In genomic region chr5:150149618-150150017, GRCh38 we compare ENCODE assay signal across 22 cellular contexts. TPM values are rescaled to one million over a fixed set of nuclear protein-coding genes. Genes with fewer than 3 reads are reported as not detected.
DNase-seq lines count a peak whose midpoint lies in the region; ATAC-seq and TF ChIP-seq lines count a peak whose summit lies in the region.
"Had no signal": no experiment of that assay in that cellular context is flagged by ENCODE, and none has a peak within 500 bp of the region (broad histone marks: within the 10 kb centered on the region; RNA-seq: fewer than 3 reads in every experiment).

No MANE protein-coding gene starts in this region.

- no peak for TF ChIP-seq POLR2A in tibial nerve (IDR thresholded peaks at IDR 0.05)
- TF ChIP-seq POLR2A in GM18505 (IDR thresholded peaks at IDR 0.05; ENCODE audit: borderline replicate concordance, extremely low read depth, insufficient read depth, insufficient read length), result no peak

- H3K4me1 ChIP-seq in ascending aorta (peaks cover 42 to 81% of the 10 kb centered on the region in 2 donors), tibial nerve (peaks cover 0 to 95% (median 78%) of the 10 kb centered on the region in 4 donors)

- H3K27me3 ChIP-seq in ascending aorta (no peaks in the 10 kb centered on the region), tibial nerve (no peaks in the 10 kb centered on the region)

- peaks cover 77% of the 10 kb centered on the region for H3K4me1 Mint-ChIP-seq in activated CD8-positive, alpha-beta memory T cell treated with anti-CD3 and anti-CD28 coated beads, Interleukin-2, amount 10 ng/mL, durations not matched to agents 7 days and 5 days
- H3K4me1 Mint-ChIP-seq in natural killer cell, result peaks cover 58 to 68% of the 10 kb centered on the region in 2 donors

- H3K4me3 ChIP-seq in ascending aorta, result peak overlapping the region; percentile 7 to 40
- peak overlapping the region in 1 of 4 donors; percentile 70 for H3K4me3 ChIP-seq in tibial nerve
- H3K4me3 ChIP-seq: A549, GM23338 had no signal

- H3K27ac Mint-ChIP-seq in activated CD8-positive, alpha-beta memory T cell treated with anti-CD3 and anti-CD28 coated beads, Interleukin-2, amount 10 ng/mL, durations not matched to agents 7 days and 5 days, result peak overlapping the region; percentile 93
- H3K27ac Mint-ChIP-seq in natural killer cell, result peak overlapping the region; percentile 67 to 76

- TF ChIP-seq CTCF in ascending aorta (IDR thresholded peaks at IDR 0.05), result no peak
- no peak for TF ChIP-seq CTCF in natural killer cell (IDR thresholded peaks at IDR 0.05)
- no peak for TF ChIP-seq CTCF in tibial nerve (IDR thresholded peaks at IDR 0.05)

- peak overlapping the region; percentile 40 for H3K4me3 Mint-ChIP-seq in activated CD8-positive, alpha-beta memory T cell treated with anti-CD3 and anti-CD28 coated beads, Interleukin-2, amount 10 ng/mL, durations not matched to agents 7 days and 5 days
- peak overlapping the region; percentile 85 for H3K4me3 Mint-ChIP-seq in natural killer cell
- H3K4me3 Mint-ChIP-seq: CD4-positive, alpha-beta memory T cell; GM23338 had no signal

- no peak for TF ChIP-seq EP300 in tibial nerve (IDR thresholded peaks at IDR 0.05)

- peak; percentile 89 for DNase-seq in activated CD8-positive, alpha-beta memory T cell treated with anti-CD3 and anti-CD28 coated beads, Interleukin-2, amount 10 ng/mL, durations not matched to agents 7 days and 5 days
- no peak for DNase-seq in activated CD8-positive, alpha-beta memory T cell treated with anti-CD3 and anti-CD28 coated beads for 24 hours
- no peak for DNase-seq in ascending aorta (ENCODE audit: low spot score in 2 of 2)
- no peak for DNase-seq in natural killer cell
- DNase-seq in tibial nerve (ENCODE audit: low spot score in 2 of 2), result no peak
- no peak for DNase-seq in hepatic stellate cell (ENCODE audit: low spot score)
- no peak for DNase-seq in NCI-H446 treated with DMSO at 0.1 percent for 48 hours (lab: John Stamatoyannopoulos, UW)
- DNase-seq: activated CD4-positive, alpha-beta T cell treated with anti-CD3 and anti-CD28 coated beads, Interleukin-2, amount 50 U/mL, for 4 hours; activated effector memory CD4-positive, alpha-beta T cell treated with Interleukin-2 at 50 U/mL for 16 hours; CD4-positive, alpha-beta memory T cell; dermis blood vessel endothelial cell; EL; hippocampal formation; left colon; NCI-H187 treated with DMSO at 0.1 percent for 48 hours; NCI-H524; substantia nigra had no signal

- intact Hi-C loops in ascending aorta (cut with DNase I) (loop anchor here (10.0 kb wide), 2 partner anchors 445 to 635 kb away; no protein-coding TSS in a partner anchor), natural killer cell (cut with micrococcal nuclease) (no loop called here)

- peaks cover 6% of the 10 kb centered on the region for H3K27me3 Mint-ChIP-seq in activated CD8-positive, alpha-beta memory T cell treated with anti-CD3 and anti-CD28 coated beads, Interleukin-2, amount 10 ng/mL, durations not matched to agents 7 days and 5 days
- no peaks in the 10 kb centered on the region for H3K27me3 Mint-ChIP-seq in natural killer cell (ENCODE audit: low read depth in 2 of 2)

- H3K9me3 ChIP-seq in ascending aorta (no peaks in the 10 kb centered on the region), tibial nerve (no peaks in the 10 kb centered on the region)
- H3K9me3 ChIP-seq: A549 had no signal

- no peaks in the 10 kb centered on the region for H3K9me3 Mint-ChIP-seq in activated CD8-positive, alpha-beta memory T cell treated with anti-CD3 and anti-CD28 coated beads, Interleukin-2, amount 10 ng/mL, durations not matched to agents 7 days and 5 days (ENCODE audit: low read depth)
- no peaks in the 10 kb centered on the region for H3K9me3 Mint-ChIP-seq in natural killer cell
- H3K9me3 Mint-ChIP-seq: GM23338 had no signal

- CTCF ChIA-PET in activated CD8-positive, alpha-beta memory T cell treated with anti-CD3 and anti-CD28 coated beads, Interleukin-2, amount 10 ng/mL, durations not matched to agents 7 days and 5 days (lab: Charles Lee), result interaction anchor here (1.2 to 3.3 kb wide), 9 partner anchors 8 to 301 kb away, joined by 3 to 12 read pairs (median 5); no protein-coding TSS in a partner anchor

- peaks cover 35% of the 10 kb centered on the region for H3K36me3 Mint-ChIP-seq in activated CD8-positive, alpha-beta memory T cell treated with anti-CD3 and anti-CD28 coated beads, Interleukin-2, amount 10 ng/mL, durations not matched to agents 7 days and 5 days
- H3K36me3 Mint-ChIP-seq in natural killer cell, result no peaks in the 10 kb centered on the region
- H3K36me3 Mint-ChIP-seq: CD4-positive, alpha-beta memory T cell had no signal

- H3K36me3 ChIP-seq in ascending aorta, result peaks cover 3 to 20% of the 10 kb centered on the region in 2 donors
- H3K36me3 ChIP-seq in tibial nerve, result peaks cover 0 to 9% (median 0%) of the 10 kb centered on the region in 3 donors

- H3K27ac ChIP-seq in ascending aorta, result peak overlapping the region; percentile 98 to 99
- H3K27ac ChIP-seq in tibial nerve, result peak overlapping the region; percentile 84 to 99 (median 92)
- H3K27ac ChIP-seq: A549 had no signal

- peak; percentile 85 for ATAC-seq in activated CD8-positive, alpha-beta memory T cell treated with anti-CD3 and anti-CD28 coated beads, Interleukin-2, amount 10 ng/mL, durations not matched to agents 7 days and 5 days
- ATAC-seq in natural killer cell, result peak; percentile 42 to 73 (median 56)
- no peak for ATAC-seq in GM18505 (IDR thresholded peaks at IDR 0.05; ENCODE audit: unreplicated experiment)
- ATAC-seq: A549, GM23338, left colon had no signal

RNA-seq across cellular contexts. Expression of gene PDGFRB, which starts 6.0 kb away (rescaled TPM):
- 10 to 100 TPM; 53.3 to 68.9 TPM for total RNA-seq in activated CD8-positive, alpha-beta memory T cell treated with anti-CD3 and anti-CD28 coated beads, Interleukin-2, amount 10 ng/mL, durations not matched to agents 7 days and 5 days
- total RNA-seq in ascending aorta (341 TPM), natural killer cell (10 to 100 TPM; 44.8 to 93.1 (median 61.6) TPM), tibial nerve (100 to 1,000 TPM; 171 to 354 (median 217) TPM)
- total RNA-seq: CD4-positive, alpha-beta memory T cell had no signal

RNA-seq across cellular contexts. Expression of gene CDX1, which starts 17.0 kb away (rescaled TPM):
- total RNA-seq in activated CD8-positive, alpha-beta memory T cell treated with anti-CD3 and anti-CD28 coated beads, Interleukin-2, amount 10 ng/mL, durations not matched to agents 7 days and 5 days, result not detected
- not detected for total RNA-seq in ascending aorta
- total RNA-seq in natural killer cell, result not detected
- 1 to 10 TPM in 1 of 4 donors, under 1 TPM in 1, not detected in 2; 0.22 to 2.5 TPM for total RNA-seq in tibial nerve
- total RNA-seq: astrocyte; CD4-positive, alpha-beta memory T cell; dermis blood vessel endothelial cell; GM23338; OCI-LY7 had no signal

RNA-seq across cellular contexts. Expression of gene SLC6A7, which starts 40.2 kb away (rescaled TPM):
- total RNA-seq in activated CD8-positive, alpha-beta memory T cell treated with anti-CD3 and anti-CD28 coated beads, Interleukin-2, amount 10 ng/mL, durations not matched to agents 7 days and 5 days, result not detected
- not detected for total RNA-seq in ascending aorta
- not detected for total RNA-seq in natural killer cell
- total RNA-seq in tibial nerve, result not detected
- total RNA-seq: astrocyte; CD4-positive, alpha-beta memory T cell; dermis blood vessel endothelial cell; GM23338; OCI-LY7 had no signal
